Comparison of ENCODE assay signal across 8 cellular contexts in genomic region chr10:4344544-4344994, GRCh38.
DNase-seq lines count a peak whose midpoint lies in the region; ATAC-seq and TF ChIP-seq lines count a peak whose summit lies in the region.

No MANE protein-coding gene starts in this region.

- H3K9me3 ChIP-seq in thyroid gland = no peaks in the 10 kb centered on the region

- no peaks in the 10 kb centered on the region for H3K36me3 Mint-ChIP-seq in chondrocyte (ENCODE audit: low read depth)

- H3K27ac ChIP-seq in thyroid gland = peak overlapping the region in 1 of 3 donors; percentile 42

- no peaks in the 10 kb centered on the region for H3K27me3 ChIP-seq in thyroid gland

- H3K4me1 ChIP-seq in thyroid gland = peaks cover 6 to 35% of the 10 kb centered on the region in 2 donors

- TF ChIP-seq POLR2A in thyroid gland (IDR thresholded peaks at IDR 0.05) = no peak

- no peaks in the 10 kb centered on the region for H3K36me3 ChIP-seq in thyroid gland

- peak; percentile 100 for DNase-seq in AG09309 (ENCODE audit: low read depth)
- peak; percentile 30 to 74 for DNase-seq in NOMO-1 (lab: John Stamatoyannopoulos, UW; ENCODE audit: unreplicated experiment in 2 of 2)
- no peak for DNase-seq in chondrocyte (ENCODE audit: low spot score)
- peak; percentile 40 for DNase-seq in mucosa of gallbladder (ENCODE audit: low spot score)
- DNase-seq in thyroid gland = peak; percentile 9 to 21
- DNase-seq in NCI-H1092 (lab: John Stamatoyannopoulos, UW) = no peak

- peaks cover 41% of the 10 kb centered on the region for H3K4me1 Mint-ChIP-seq in chondrocyte (ENCODE audit: low read depth)

- intact Hi-C loops in thyroid gland (cut with DNase I) = no loop called here

- no peak for ATAC-seq in HG02938 (IDR thresholded peaks at IDR 0.05; ENCODE audit: unreplicated experiment)
- no peak for ATAC-seq in GM19397 (IDR thresholded peaks at IDR 0.05; ENCODE audit: unreplicated experiment)

- no peak for TF ChIP-seq CTCF in AG09309 (IDR thresholded peaks at IDR 0.05; ENCODE audit: control insufficient read depth, insufficient read depth, low read depth, low read length, missing control alignments)
- peak; percentile 61 for TF ChIP-seq CTCF in chondrocyte (IDR thresholded peaks at IDR 0.05)
- no peak for TF ChIP-seq CTCF in thyroid gland (IDR thresholded peaks at IDR 0.05)

- peaks cover 2% of the 10 kb centered on the region for H3K9me3 Mint-ChIP-seq in chondrocyte (ENCODE audit: low read depth)

- 63 to 70% methylated on average over 10 of the region's 10 CpGs for WGBS in thyroid gland, 2 donors

- no peaks in the 10 kb centered on the region for H3K27me3 Mint-ChIP-seq in chondrocyte (ENCODE audit: low read depth)

- H3K4me3 ChIP-seq in AG09309 (ENCODE audit: control insufficient read depth, low read depth, low read length) = no peak overlapping the region
- H3K4me3 ChIP-seq in thyroid gland (replicated peaks in 1 of 3) = no peak overlapping the region

- peak overlapping the region; percentile 99 for H3K27ac Mint-ChIP-seq in chondrocyte (ENCODE audit: unreplicated experiment)

- H3K4me3 Mint-ChIP-seq in chondrocyte (ENCODE audit: unreplicated experiment) = peak overlapping the region; percentile 37

Comparison
In these comparisons a context has a peak if more than half of its experiments do, and no peak if none do; other contexts are left out.
1. DNase-seq: peak in AG09309 (single experiment), NOMO-1 (2 of 2), mucosa of gallbladder (single experiment) and thyroid gland (2 of 2); none in chondrocyte (single experiment) and NCI-H1092 (single experiment).